9 cellular contexts compared by ENCODE assay signal in genomic region chr2:148888003-148888501, GRCh38. TPM values are rescaled to one million over a fixed set of nuclear protein-coding genes. Genes with fewer than 3 reads are reported as not detected.
DNase-seq lines count a peak whose midpoint lies in the region; ATAC-seq and TF ChIP-seq lines count a peak whose summit lies in the region.
"Had no signal": no experiment of that assay in that cellular context is flagged by ENCODE, and none has a peak within 500 bp of the region (broad histone marks: within the 10 kb centered on the region; RNA-seq: fewer than 3 reads in every experiment).

No MANE protein-coding gene starts in this region.

- H3K4me1 Mint-ChIP-seq in activated CD4-positive, alpha-beta T cell treated with anti-CD3 and anti-CD28 coated beads, Interleukin-2, amount 10 ng/mL, durations not matched to agents 7 days and 5 days, result peaks cover 13% of the 10 kb centered on the region
- H3K4me1 Mint-ChIP-seq in T-helper 1 cell treated with Interleukin-12 subunit alpha and Interleukin-12 subunit beta and Interleukin-4 antibody, amounts not matched to agents 30 μg/mL and 1 μg/mL, for 36 hours (ENCODE audit: low read depth), result peaks cover 12% of the 10 kb centered on the region

- peak overlapping the region; percentile 32 to 61 (median 41) for H3K4me3 ChIP-seq in skeletal muscle tissue (ENCODE audit: low read length in 3 of 3)

- H3K27ac ChIP-seq in skeletal muscle tissue (ENCODE audit: low read depth, low read length), result no peak overlapping the region

- H3K4me3 Mint-ChIP-seq in activated CD4-positive, alpha-beta T cell treated with anti-CD3 and anti-CD28 coated beads, Interleukin-2, amount 10 ng/mL, durations not matched to agents 7 days and 5 days, result peak overlapping the region; percentile 62
- peak overlapping the region; percentile 82 for H3K4me3 Mint-ChIP-seq in T-helper 1 cell treated with Interleukin-12 subunit alpha and Interleukin-12 subunit beta and Interleukin-4 antibody, amounts not matched to agents 30 μg/mL and 1 μg/mL, for 36 hours

- peaks cover 0 to 6% (median 3%) of the 10 kb centered on the region in 3 donors for H3K4me1 ChIP-seq in skeletal muscle tissue (ENCODE audit: control insufficient read depth in 3 of 3, insufficient read depth in 3 of 3, low read length in 3 of 3)

- H3K36me3 ChIP-seq in skeletal muscle tissue (ENCODE audit: control insufficient read depth in 3 of 3, insufficient read depth in 3 of 3, low read length in 3 of 3), result no peaks in the 10 kb centered on the region

- H3K27me3 Mint-ChIP-seq in activated CD4-positive, alpha-beta T cell treated with anti-CD3 and anti-CD28 coated beads, Interleukin-2, amount 10 ng/mL, durations not matched to agents 7 days and 5 days, result peaks cover 51% of the 10 kb centered on the region
- peaks cover 38% of the 10 kb centered on the region for H3K27me3 Mint-ChIP-seq in T-helper 1 cell treated with Interleukin-12 subunit alpha and Interleukin-12 subunit beta and Interleukin-4 antibody, amounts not matched to agents 30 μg/mL and 1 μg/mL, for 36 hours (ENCODE audit: low read depth)

- H3K9me3 ChIP-seq in skeletal muscle tissue (ENCODE audit: control insufficient read depth in 3 of 3, low read length in 3 of 3), result peaks cover 0 to 6% (median 0%) of the 10 kb centered on the region in 3 donors

- peaks cover 9% of the 10 kb centered on the region for H3K9me3 Mint-ChIP-seq in activated CD4-positive, alpha-beta T cell treated with anti-CD3 and anti-CD28 coated beads, Interleukin-2, amount 10 ng/mL, durations not matched to agents 7 days and 5 days
- peaks cover 16% of the 10 kb centered on the region for H3K9me3 Mint-ChIP-seq in T-helper 1 cell treated with Interleukin-12 subunit alpha and Interleukin-12 subunit beta and Interleukin-4 antibody, amounts not matched to agents 30 μg/mL and 1 μg/mL, for 36 hours

- TF ChIP-seq POLR2A in GM18505 (IDR thresholded peaks at IDR 0.05; ENCODE audit: borderline replicate concordance, extremely low read depth, insufficient read depth, insufficient read length), result no peak

- POLR2A ChIA-PET in activated CD4-positive, alpha-beta T cell treated with anti-CD3 and anti-CD28 coated beads, Interleukin-2, amount 10 ng/mL, durations not matched to agents 7 days and 5 days (lab: Charles Lee), result no interaction called here

- no peak for ATAC-seq in GM18505 (IDR thresholded peaks at IDR 0.05; ENCODE audit: unreplicated experiment)

- H3K27me3 ChIP-seq in skeletal muscle tissue (ENCODE audit: control insufficient read depth in 3 of 3, insufficient read depth in 3 of 3, low read length in 3 of 3), result peaks cover 13 to 26% (median 21%) of the 10 kb centered on the region in 3 donors

- H3K9ac ChIP-seq in skeletal muscle tissue (ENCODE audit: low read depth in 1 of 3, low read length in 3 of 3), result no peak overlapping the region

- H3K36me3 Mint-ChIP-seq in activated CD4-positive, alpha-beta T cell treated with anti-CD3 and anti-CD28 coated beads, Interleukin-2, amount 10 ng/mL, durations not matched to agents 7 days and 5 days (ENCODE audit: low read depth), result peaks cover 7% of the 10 kb centered on the region
- H3K36me3 Mint-ChIP-seq in T-helper 1 cell treated with Interleukin-12 subunit alpha and Interleukin-12 subunit beta and Interleukin-4 antibody, amounts not matched to agents 30 μg/mL and 1 μg/mL, for 36 hours (ENCODE audit: low read depth), result peaks cover 14% of the 10 kb centered on the region

- CTCF ChIA-PET in activated CD4-positive, alpha-beta T cell treated with anti-CD3 and anti-CD28 coated beads, Interleukin-2, amount 10 ng/mL, durations not matched to agents 7 days and 5 days (lab: Charles Lee), result no interaction called here

- no peak for DNase-seq in activated CD4-positive, alpha-beta T cell treated with anti-CD3 and anti-CD28 coated beads, Interleukin-2, amount 10 ng/mL, durations not matched to agents 7 days and 5 days
- DNase-seq in activated CD4-positive, alpha-beta T cell treated with anti-CD3 and anti-CD28 coated beads for 4 hours, result no peak
- DNase-seq in germinal center (ENCODE audit: low spot score) (peak; percentile 39), NCI-H446 treated with DMSO at 0.1 percent for 48 hours (lab: John Stamatoyannopoulos, UW) (no peak), H4 (ENCODE audit: low spot score) (no peak)
- DNase-seq: DND-41 had no signal

- H3K27ac Mint-ChIP-seq in activated CD4-positive, alpha-beta T cell treated with anti-CD3 and anti-CD28 coated beads, Interleukin-2, amount 10 ng/mL, durations not matched to agents 7 days and 5 days, result peak overlapping the region; percentile 16
- H3K27ac Mint-ChIP-seq in T-helper 1 cell treated with Interleukin-12 subunit alpha and Interleukin-12 subunit beta and Interleukin-4 antibody, amounts not matched to agents 30 μg/mL and 1 μg/mL, for 36 hours, result no peak overlapping the region

RNA-seq across cellular contexts. Expression of gene KIF5C, which starts 13.0 kb away (rescaled TPM):
- total RNA-seq in activated CD4-positive, alpha-beta T cell treated with anti-CD3 and anti-CD28 coated beads, Interleukin-2, amount 10 ng/mL, durations not matched to agents 7 days and 5 days, result 1 to 10 TPM; 6.0 to 6.1 TPM
- total RNA-seq in skeletal muscle tissue, result 1.0 TPM
- 1.7 and 2.6 TPM in 2 replicates for total RNA-seq in H4 (2014; rRNA removed; shearing (Covaris generic))
